In the genomic region with DNA sequence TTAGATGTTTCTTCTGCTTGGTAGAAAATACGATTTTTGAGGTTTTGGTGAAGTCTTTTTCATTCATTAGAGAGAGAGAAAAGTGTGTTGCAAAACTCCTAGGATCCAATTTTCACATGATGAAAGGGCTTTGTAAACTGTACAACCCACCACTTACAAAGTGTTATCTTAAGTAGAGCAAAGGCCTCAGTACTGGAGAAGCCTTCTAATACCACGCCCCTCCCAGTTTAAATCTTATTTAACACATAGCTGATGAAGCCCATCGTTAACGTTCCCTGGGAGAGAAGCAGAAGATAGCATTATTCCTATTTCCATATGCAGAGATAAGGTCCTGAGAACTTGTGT, we compare ENCODE assay signal across 8 cellular contexts. TPM values are rescaled to one million over a fixed set of nuclear protein-coding genes. Genes with fewer than 3 reads are reported as not detected.
A peak's percentile ranks its signal among the peaks of the same experiment; 100 is the strongest.
DNase-seq lines count a peak whose midpoint lies in the region; ATAC-seq and FAIRE-seq lines count a peak whose summit lies in the region.

No MANE protein-coding gene starts in this region.

- no peak overlapping the region for H2BK12ac ChIP-seq in neuronal stem cell (ENCODE audit: low read length)

- peak overlapping the region; percentile 72 for H3K27ac Mint-ChIP-seq in activated naive CD4-positive, alpha-beta T cell treated with anti-CD3 and anti-CD28 coated beads, Interleukin-2, amount 10 ng/mL, durations not matched to agents 7 days and 5 days

- H3K18ac ChIP-seq in neuronal stem cell (ENCODE audit: low read length): no peak overlapping the region

- peaks cover 6% of the 10 kb centered on the region for H3K36me3 Mint-ChIP-seq in activated naive CD4-positive, alpha-beta T cell treated with anti-CD3 and anti-CD28 coated beads, Interleukin-2, amount 10 ng/mL, durations not matched to agents 7 days and 5 days

- H3K4me3 Mint-ChIP-seq in activated naive CD4-positive, alpha-beta T cell treated with anti-CD3 and anti-CD28 coated beads, Interleukin-2, amount 10 ng/mL, durations not matched to agents 7 days and 5 days: peak overlapping the region; percentile 71

- ATAC-seq in GM19324 (IDR thresholded peaks at IDR 0.05; ENCODE audit: low FRiP score, unreplicated experiment): no peak

- no peaks in the 10 kb centered on the region for H3K79me1 ChIP-seq in neuronal stem cell (ENCODE audit: low read depth, low read length)

- H4K91ac ChIP-seq in neuronal stem cell (ENCODE audit: low read depth, low read length, poor library complexity): peak overlapping the region; percentile 79

- CTCF ChIA-PET in activated naive CD4-positive, alpha-beta T cell treated with anti-CD3 and anti-CD28 coated beads, Interleukin-2, amount 10 ng/mL, durations not matched to agents 7 days and 5 days (lab: Charles Lee): interaction anchor here (1.2 to 5.0 kb wide), 4 partner anchors 17 to 51 kb away, joined by 5 to 29 read pairs (median 15); partner anchors contain the start of gene DDX47

- H3K23ac ChIP-seq in neuronal stem cell (ENCODE audit: low read depth, low read length, poor library complexity): peak overlapping the region; percentile 89

- H2AFZ ChIP-seq in neuronal stem cell (ENCODE audit: low read length): no peak overlapping the region

- no peaks in the 10 kb centered on the region for H3K27me3 ChIP-seq in esophagus (ENCODE audit: control insufficient read depth in 1 of 2, insufficient read depth in 2 of 2, low read length in 2 of 2)
- peaks cover 0 to 5% (median 0%) of the 10 kb centered on the region in 3 experiments for H3K27me3 ChIP-seq in neuronal stem cell (ENCODE audit: control insufficient read depth in 3 of 3, insufficient read depth in 3 of 3, low read depth in 1 of 3, low read length in 3 of 3)

- H3K14ac ChIP-seq in neuronal stem cell (ENCODE audit: low read length): no peak overlapping the region

- H3K4me2 ChIP-seq in neuronal stem cell (ENCODE audit: insufficient read depth, low read length, poor library complexity, severe bottlenecking): peak overlapping the region; percentile 60

- WGBS in esophagus, 2 donors: 20 to 24% methylated on average over 4 of the region's 4 CpGs
- no CpG with 5 or more reads among the region's 4 CpGs for WGBS in neuronal stem cell (ENCODE audit: extremely low coverage in 2 of 2, insufficient read length in 2 of 2, insufficient replicate concordance in 1 of 2), 2 donors

- FAIRE-seq in GM19239 (lab: Jason Lieb, UNC): no peak

- H4K8ac ChIP-seq in neuronal stem cell (ENCODE audit: low read depth, low read length): no peak overlapping the region

- no peaks in the 10 kb centered on the region for H3K9me3 ChIP-seq in esophagus (ENCODE audit: control insufficient read depth in 2 of 2, insufficient read depth in 1 of 2, low read depth in 1 of 2, low read length in 1 of 2)
- H3K9me3 ChIP-seq in neuronal stem cell (replicated peaks in 1 of 2; ENCODE audit: control insufficient read depth in 2 of 2, insufficient read depth in 1 of 2, low read depth in 1 of 2, low read length in 2 of 2): peaks cover 6 to 16% of the 10 kb centered on the region in 2 donors

- H3K4ac ChIP-seq in neuronal stem cell (ENCODE audit: low read length): no peak overlapping the region

- H3K27me3 Mint-ChIP-seq in activated naive CD4-positive, alpha-beta T cell treated with anti-CD3 and anti-CD28 coated beads, Interleukin-2, amount 10 ng/mL, durations not matched to agents 7 days and 5 days: peaks cover 3% of the 10 kb centered on the region

- H2BK15ac ChIP-seq in neuronal stem cell (ENCODE audit: low read length): peak overlapping the region; percentile 61

- H3K27ac ChIP-seq in esophagus (ENCODE audit: low read depth in 2 of 2, low read length in 1 of 2): peak overlapping the region; percentile 84 to 86
- no peak overlapping the region for H3K27ac ChIP-seq in neuronal stem cell (replicated peaks; ENCODE audit: low read length)

- H2BK120ac ChIP-seq in neuronal stem cell (ENCODE audit: low read depth, low read length): no peak overlapping the region

- H3K4me1 ChIP-seq in esophagus (ENCODE audit: control insufficient read depth in 2 of 2, insufficient read depth in 2 of 2, low read length in 1 of 2) (peaks cover 0 to 6% of the 10 kb centered on the region in 2 donors), neuronal stem cell (ENCODE audit: control insufficient read depth in 2 of 2, insufficient read depth in 1 of 2, low read depth in 1 of 2, low read length in 2 of 2) (peaks cover 15 to 17% of the 10 kb centered on the region in 2 donors)

- no peak overlapping the region for H3K9ac ChIP-seq in neuronal stem cell (ENCODE audit: low read depth, low read length, poor library complexity)

- H3K4me3 ChIP-seq in esophagus (ENCODE audit: low read depth in 1 of 2, low read length in 2 of 2) (peak overlapping the region; percentile 53 to 72), neuronal stem cell (ENCODE audit: low read length in 2 of 2) (peak overlapping the region; percentile 42 to 66)

- no peak for DNase-seq in activated naive CD4-positive, alpha-beta T cell treated with anti-CD3 and anti-CD28 coated beads, Interleukin-2, amount 10 ng/mL, durations not matched to agents 7 days and 5 days
- no peak for DNase-seq in activated naive CD4-positive, alpha-beta T cell treated with anti-CD3 and anti-CD28 coated beads, Interleukin-2, amount 50 U/mL, for 16 hours
- DNase-seq in RKO (ENCODE audit: low spot score): peak; percentile 11
- DNase-seq in neuronal stem cell (ENCODE audit: low spot score): no peak
- no peak for DNase-seq in GM19239 (ENCODE audit: insufficient read length, low spot score)
- DNase-seq in inferior parietal cortex (ENCODE audit: extremely low spot score): no peak

- no peak overlapping the region for H2AK5ac ChIP-seq in neuronal stem cell (ENCODE audit: low read depth, low read length)

- no peaks in the 10 kb centered on the region for H3K9me3 Mint-ChIP-seq in activated naive CD4-positive, alpha-beta T cell treated with anti-CD3 and anti-CD28 coated beads, Interleukin-2, amount 10 ng/mL, durations not matched to agents 7 days and 5 days

- peaks cover 42% of the 10 kb centered on the region for H3K4me1 Mint-ChIP-seq in activated naive CD4-positive, alpha-beta T cell treated with anti-CD3 and anti-CD28 coated beads, Interleukin-2, amount 10 ng/mL, durations not matched to agents 7 days and 5 days

- H3K36me3 ChIP-seq in esophagus (ENCODE audit: control insufficient read depth in 2 of 2, insufficient read depth in 2 of 2, low read length in 1 of 2) (no peaks in the 10 kb centered on the region), neuronal stem cell (replicated peaks in 1 of 2; ENCODE audit: control insufficient read depth in 2 of 2, insufficient read depth in 2 of 2, low read length in 2 of 2) (peaks cover 0 to 17% of the 10 kb centered on the region in 2 donors)

- H2BK5ac ChIP-seq in neuronal stem cell (ENCODE audit: low read length): no peak overlapping the region

RNA-seq across cellular contexts. Expression of gene APOLD1, which starts 0.9 kb away (rescaled TPM):
- polyA plus RNA-seq in esophagus: 1 to 10 TPM in 1 of 2 donors, under 1 TPM in 1; 0.77 to 2.4 TPM
- polyA plus RNA-seq in neuronal stem cell (2013, experiment 1 of 2): 4.6 TPM
- polyA plus RNA-seq in neuronal stem cell (2013, experiment 2 of 2): 4.2 TPM

RNA-seq across cellular contexts. Expression of gene DDX47, which starts 26.8 kb away (rescaled TPM):
- polyA plus RNA-seq in esophagus: 10 to 100 TPM; 17.7 to 33.4 TPM
- polyA plus RNA-seq in neuronal stem cell (2013, experiment 1 of 2): 48.2 TPM
- polyA plus RNA-seq in neuronal stem cell (2013, experiment 2 of 2): 46.3 TPM
